7 cellular contexts compared by ENCODE assay signal in the genomic region with DNA sequence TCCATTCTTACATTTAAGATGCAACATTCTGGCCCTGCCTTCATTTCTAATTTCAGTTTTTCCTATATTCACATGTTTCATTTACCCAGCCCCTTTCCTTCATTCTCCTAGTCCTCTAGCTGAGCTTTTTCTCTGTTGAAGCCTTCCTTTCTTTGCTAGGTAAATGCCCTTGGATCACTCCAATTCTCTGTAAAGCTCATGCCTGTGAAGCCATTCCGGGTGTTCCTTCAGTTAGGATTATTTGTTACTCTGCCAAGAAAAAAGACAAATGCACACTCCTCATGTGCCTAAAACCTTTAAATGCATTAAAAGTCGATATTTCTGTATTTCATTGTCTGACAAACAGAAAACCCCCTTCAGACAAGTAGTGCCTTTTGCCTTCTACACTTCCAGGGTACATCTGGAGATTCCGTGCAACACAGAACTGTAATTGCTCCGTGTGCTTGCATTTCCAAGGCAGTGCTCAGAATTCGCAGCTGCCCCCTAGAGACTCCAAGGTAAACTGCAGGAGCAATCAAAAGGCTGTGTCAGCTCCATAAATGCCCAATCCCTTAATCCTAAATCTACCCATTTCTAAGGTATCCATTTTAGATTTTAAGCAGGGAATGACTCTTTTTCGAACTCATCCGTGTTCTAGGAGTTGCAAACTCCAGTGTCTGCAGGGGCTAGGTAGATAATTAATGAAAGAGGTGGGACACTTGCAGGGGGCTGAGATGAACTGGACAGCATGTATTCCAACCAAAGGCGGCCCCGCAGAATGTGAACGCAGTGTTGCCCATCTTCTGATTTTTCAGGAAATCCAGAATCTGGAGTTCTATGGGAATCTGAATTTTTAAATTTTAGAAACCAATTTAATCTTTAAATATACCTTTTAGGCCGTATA.
A peak's percentile ranks its signal among the peaks of the same experiment; 100 is the strongest.
DNase-seq lines count a peak whose midpoint lies in the region; ATAC-seq and TF ChIP-seq lines count a peak whose summit lies in the region.

No MANE protein-coding gene starts in this region.

- no peak overlapping the region for H3K4ac ChIP-seq in trophoblast cell (ENCODE audit: low read depth, low read length)

- H2BK5ac ChIP-seq in trophoblast cell (ENCODE audit: low read depth, low read length, poor library complexity): no peak overlapping the region

- DNase-seq in GM03348 (ENCODE audit: low spot score) (peak; percentile 75), GM23338 (ENCODE audit: low spot score) (peak; percentile 79), NCI-H1105 (lab: John Stamatoyannopoulos, UW) (peak; percentile 46), glomerular endothelial cell (ENCODE audit: extremely low read depth, low read depth, low spot score) (peak; percentile 5), trophoblast cell (peak; percentile 15 to 65)
- peak; percentile 35 for DNase-seq in activated CD8-positive, alpha-beta T cell treated with anti-CD3 and anti-CD28 coated beads for 36 hours

- no peak overlapping the region for H3K23ac ChIP-seq in trophoblast cell (ENCODE audit: low read length)

- intact Hi-C loops in activated CD8-positive, alpha-beta T cell treated with anti-CD3 and anti-CD28 coated beads for 36 hours (cut with micrococcal nuclease): no loop called here

- H4K91ac ChIP-seq in trophoblast cell (ENCODE audit: low read depth, low read length): no peak overlapping the region

- peaks cover 7% of the 10 kb centered on the region; the same call in 1 of the 2 replicates for H3K9me2 ChIP-seq in GM23338 (ENCODE audit: insufficient read depth)

- H3K36me3 Mint-ChIP-seq in GM23338 (ENCODE audit: low read depth): no peaks in the 10 kb centered on the region
- H3K36me3 Mint-ChIP-seq in activated CD8-positive, alpha-beta T cell treated with anti-CD3 and anti-CD28 coated beads for 36 hours (ENCODE audit: low read depth): no peaks in the 10 kb centered on the region

- no peak overlapping the region for H3K4me2 ChIP-seq in GM23338
- no peak overlapping the region for H3K4me2 ChIP-seq in trophoblast cell (ENCODE audit: low read length)

- no peak overlapping the region for H2BK120ac ChIP-seq in trophoblast cell (ENCODE audit: insufficient read depth, low read length, poor library complexity)

- H3K27ac ChIP-seq in GM23338 (ENCODE audit: low read depth): no peak overlapping the region
- H3K27ac ChIP-seq in trophoblast cell (ENCODE audit: low read depth, low read length): no peak overlapping the region

- no peaks in the 10 kb centered on the region for H4K20me1 ChIP-seq in GM23338 (replicated peaks; ENCODE audit: insufficient read depth)

- no peaks in the 10 kb centered on the region for H3F3A ChIP-seq in GM23338 (replicated peaks; ENCODE audit: low read depth)

- H3K14ac ChIP-seq in trophoblast cell (ENCODE audit: low read length): no peak overlapping the region

- no peak overlapping the region for H4K12ac ChIP-seq in trophoblast cell (ENCODE audit: low read depth, low read length)

- H3K9ac ChIP-seq in trophoblast cell (ENCODE audit: low read length): no peak overlapping the region

- POLR2A ChIA-PET in activated CD8-positive, alpha-beta T cell treated with anti-CD3 and anti-CD28 coated beads for 36 hours (lab: Charles Lee): no interaction called here

- no peak overlapping the region for H3K4me3 ChIP-seq in GM23338
- no peak overlapping the region for H3K4me3 ChIP-seq in trophoblast cell (ENCODE audit: low read depth, low read length)

- H3K9me3 Mint-ChIP-seq in GM23338: no peaks in the 10 kb centered on the region
- no peaks in the 10 kb centered on the region for H3K9me3 Mint-ChIP-seq in activated CD8-positive, alpha-beta T cell treated with anti-CD3 and anti-CD28 coated beads for 36 hours

- H3K27me3 ChIP-seq in GM23338 (ENCODE audit: insufficient read depth): no peaks in the 10 kb centered on the region
- H3K27me3 ChIP-seq in trophoblast cell (ENCODE audit: insufficient read depth, low read length): no peaks in the 10 kb centered on the region

- H4K8ac ChIP-seq in trophoblast cell (ENCODE audit: low read depth, low read length): no peak overlapping the region

- H3K4me1 Mint-ChIP-seq in GM23338: peaks cover 8% of the 10 kb centered on the region
- H3K4me1 Mint-ChIP-seq in activated CD8-positive, alpha-beta T cell treated with anti-CD3 and anti-CD28 coated beads for 36 hours (ENCODE audit: low read depth): no peaks in the 10 kb centered on the region

- no peak overlapping the region for H3K18ac ChIP-seq in trophoblast cell (ENCODE audit: low read length)

- no peak overlapping the region for H2AK5ac ChIP-seq in trophoblast cell (ENCODE audit: low read length)

- H3K79me2 ChIP-seq in GM23338 (replicated peaks; ENCODE audit: insufficient read depth) (no peaks in the 10 kb centered on the region), trophoblast cell (ENCODE audit: control insufficient read depth, insufficient read depth, low read length, poor library complexity) (no peaks in the 10 kb centered on the region)

- no peak overlapping the region for H2AFZ ChIP-seq in GM23338
- H2AFZ ChIP-seq in trophoblast cell (ENCODE audit: insufficient read depth, low read length, poor library complexity): no peak overlapping the region

- CTCF ChIA-PET in activated CD8-positive, alpha-beta T cell treated with anti-CD3 and anti-CD28 coated beads for 36 hours (lab: Charles Lee): interaction anchor here (0.6 to 2.3 kb wide), 12 partner anchors 11 to 745 kb away, joined by 3 to 10 read pairs (median 3); no protein-coding TSS in a partner anchor

- H3K4me3 Mint-ChIP-seq in GM23338: no peak overlapping the region
- H3K4me3 Mint-ChIP-seq in activated CD8-positive, alpha-beta T cell treated with anti-CD3 and anti-CD28 coated beads for 36 hours: no peak overlapping the region

- WGBS in trophoblast cell (ENCODE audit: extremely low coverage, insufficient coverage, insufficient read length): no CpG with 5 or more reads among the region's 11 CpGs

- H2BK12ac ChIP-seq in trophoblast cell (ENCODE audit: low read length): no peak overlapping the region

- peak; percentile 77 to 78 for TF ChIP-seq CTCF in GM23338 (conservative IDR thresholded peaks at IDR 0.05; ENCODE audit: low read depth in 2 of 2)
- TF ChIP-seq CTCF in activated CD8-positive, alpha-beta T cell treated with anti-CD3 and anti-CD28 coated beads for 36 hours (IDR thresholded peaks at IDR 0.05): peak; percentile 72

- ATAC-seq in GM23338 (peak; percentile 96), HG02571 (IDR thresholded peaks at IDR 0.05; ENCODE audit: unreplicated experiment) (no peak)
- no peak for ATAC-seq in activated CD8-positive, alpha-beta T cell treated with anti-CD3 and anti-CD28 coated beads for 36 hours

- H3K27me3 Mint-ChIP-seq in GM23338 (ENCODE audit: insufficient read depth, low read depth, poor library complexity): no peaks in the 10 kb centered on the region
- peaks cover 2% of the 10 kb centered on the region for H3K27me3 Mint-ChIP-seq in activated CD8-positive, alpha-beta T cell treated with anti-CD3 and anti-CD28 coated beads for 36 hours

- H3K79me1 ChIP-seq in trophoblast cell (ENCODE audit: low read length): no peaks in the 10 kb centered on the region

- no peaks in the 10 kb centered on the region for H3K9me3 ChIP-seq in trophoblast cell (ENCODE audit: insufficient read depth, low read depth, low read length)

- peaks cover 3% of the 10 kb centered on the region; the same call in 1 of the 2 replicates for H3K4me1 ChIP-seq in GM23338 (ENCODE audit: insufficient read depth)
- H3K4me1 ChIP-seq in trophoblast cell (ENCODE audit: control insufficient read depth in 1 of 2, insufficient read depth in 2 of 2, low read length in 2 of 2): no peaks in the 10 kb centered on the region

- H3K27ac Mint-ChIP-seq in GM23338: no peak overlapping the region
- no peak overlapping the region for H3K27ac Mint-ChIP-seq in activated CD8-positive, alpha-beta T cell treated with anti-CD3 and anti-CD28 coated beads for 36 hours

- no peaks in the 10 kb centered on the region for H3K36me3 ChIP-seq in GM23338 (ENCODE audit: insufficient read depth)
- no peaks in the 10 kb centered on the region for H3K36me3 ChIP-seq in trophoblast cell (ENCODE audit: control insufficient read depth in 1 of 2, insufficient read depth in 2 of 2, low read length in 2 of 2)

TF ChIP-seq in GM23338, 12 proteins besides CTCF, POLR2A, EP300 and RAD21 (continues in another document):
- TF ChIP-seq, protein P1, sequence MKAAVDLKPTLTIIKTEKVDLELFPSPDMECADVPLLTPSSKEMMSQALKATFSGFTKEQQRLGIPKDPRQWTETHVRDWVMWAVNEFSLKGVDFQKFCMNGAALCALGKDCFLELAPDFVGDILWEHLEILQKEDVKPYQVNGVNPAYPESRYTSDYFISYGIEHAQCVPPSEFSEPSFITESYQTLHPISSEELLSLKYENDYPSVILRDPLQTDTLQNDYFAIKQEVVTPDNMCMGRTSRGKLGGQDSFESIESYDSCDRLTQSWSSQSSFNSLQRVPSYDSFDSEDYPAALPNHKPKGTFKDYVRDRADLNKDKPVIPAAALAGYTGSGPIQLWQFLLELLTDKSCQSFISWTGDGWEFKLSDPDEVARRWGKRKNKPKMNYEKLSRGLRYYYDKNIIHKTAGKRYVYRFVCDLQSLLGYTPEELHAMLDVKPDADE (IDR thresholded peaks at IDR 0.05): no peak

Comparison
In these comparisons a context has a peak if more than half of its experiments do, and no peak if none do; other contexts are left out.
1. DNase-seq: peak in every context shown above with its lines; median percentile 79 in GM23338; 75 in GM03348; 46 in NCI-H1105; 40 in trophoblast cell; 35 in activated CD8-positive, alpha-beta T cell treated with anti-CD3 and anti-CD28 coated beads for 36 hours; 5 in glomerular endothelial cell.